ENCODE assay signal across 29 cellular contexts in genomic region chr4:177087060-177087459, GRCh38.
"Had no signal": no experiment of that assay in that cellular context is flagged by ENCODE, and none has a peak within 500 bp of the region (broad histone marks: within the 10 kb centered on the region; RNA-seq: fewer than 3 reads in every experiment).

No MANE protein-coding gene starts in this region.

- H3K9ac ChIP-seq: neural progenitor cell, parathyroid adenoma had no signal

- ATAC-seq: natural killer cell; psoas muscle; right cardiac atrium; right lobe of liver; stimulated activated memory B cell treated with anti-CD40 and anti-IgM and Interleukin-4, amounts not matched to agents 10 μg/mL and 1 μg/mL and 100 μg/mL, for 72 hours; stimulated activated naive CD8-positive, alpha-beta T cell treated with anti-CD3 and anti-CD28 coated beads, Interleukin-15, amount 100 ng/mL, for 72 hours; stimulated activated naive CD8-positive, alpha-beta T cell treated with anti-CD3 and anti-CD28 coated beads, Interleukin-15, Interleukin-2, amounts not matched to agents 100 U/mL and 50 U/mL, for 24 hours had no signal

- FAIRE-seq: small intestine, urothelium cell line had no signal

- H3K4me3 ChIP-seq: neural progenitor cell, ovary, psoas muscle, right lobe of liver, sigmoid colon, suprapubic skin, testis, tibial artery, transverse colon, vagina had no signal

- H3K9me3 ChIP-seq: ovary, psoas muscle, right lobe of liver, sigmoid colon, suprapubic skin, testis, tibial artery, transverse colon, vagina had no signal

- H3K4me1 ChIP-seq: neural progenitor cell, parathyroid adenoma, psoas muscle, right lobe of liver, sigmoid colon, suprapubic skin, testis, tibial artery, transverse colon, vagina had no signal

- H3K4me1 Mint-ChIP-seq: natural killer cell; nephron; neural progenitor cell; stimulated activated memory B cell treated with anti-CD40 and anti-IgM and Interleukin-4, amounts not matched to agents 10 μg/mL and 1 μg/mL and 100 μg/mL, for 72 hours; stimulated activated naive CD8-positive, alpha-beta T cell treated with anti-CD3 and anti-CD28 coated beads, Interleukin-15, amount 100 ng/mL, for 72 hours had no signal

- H3K79me2 ChIP-seq: parathyroid adenoma had no signal

- H3K36me3 Mint-ChIP-seq: natural killer cell; neural progenitor cell; stimulated activated memory B cell treated with anti-CD40 and anti-IgM and Interleukin-4, amounts not matched to agents 10 μg/mL and 1 μg/mL and 100 μg/mL, for 72 hours; type B pancreatic cell had no signal

- H3K36me3 ChIP-seq: neural progenitor cell, ovary, right lobe of liver, sigmoid colon, suprapubic skin, tibial artery, transverse colon, vagina had no signal

- DNase-seq: natural killer cell; occipital lobe; ovary; posterior cingulate gyrus; psoas muscle; right cardiac atrium; right lobe of liver; sigmoid colon; small intestine; stimulated activated CD4-positive, alpha-beta T cell treated with anti-CD3 and anti-CD28 coated beads, Interleukin-15, amount 100 ng/mL, for 24 hours; stimulated activated CD4-positive, alpha-beta T cell treated with anti-CD3 and anti-CD28 coated beads, Interleukin-2, amount 100 ng/mL, for 24 hours; stimulated activated CD4-positive, alpha-beta T cell treated with anti-CD3 and anti-CD28 coated beads, Interleukin-2, amount 100 ng/mL, for 48 hours; stimulated activated CD4-positive, alpha-beta T cell treated with anti-CD3 and anti-CD28 coated beads, Interleukin-4, amount 100 ng/mL, for 24 hours; stimulated activated naive CD4-positive, alpha-beta T cell; stimulated activated naive CD8-positive, alpha-beta T cell treated with anti-CD3 and anti-CD28 coated beads, Interleukin-15, amount 100 ng/mL, for 72 hours; stimulated activated naive CD8-positive, alpha-beta T cell treated with anti-CD3 and anti-CD28 coated beads, Interleukin-15, Interleukin-2, amounts not matched to agents 100 U/mL and 50 U/mL, for 24 hours; substantia nigra; testis; tibial artery; transverse colon had no signal

- H3K9me3 Mint-ChIP-seq: nephron; neural progenitor cell; stimulated activated naive CD8-positive, alpha-beta T cell treated with anti-CD3 and anti-CD28 coated beads, Interleukin-15, amount 100 ng/mL, for 72 hours; type B pancreatic cell had no signal

- H3K27ac Mint-ChIP-seq: natural killer cell; nephron; neural progenitor cell; progenitor cell of endocrine pancreas; stimulated activated memory B cell treated with anti-CD40 and anti-IgM and Interleukin-4, amounts not matched to agents 10 μg/mL and 1 μg/mL and 100 μg/mL, for 72 hours; stimulated activated naive CD8-positive, alpha-beta T cell treated with anti-CD3 and anti-CD28 coated beads, Interleukin-15, amount 100 ng/mL, for 72 hours; type B pancreatic cell had no signal

- H3K4me3 Mint-ChIP-seq: natural killer cell; nephron; neural progenitor cell; stimulated activated memory B cell treated with anti-CD40 and anti-IgM and Interleukin-4, amounts not matched to agents 10 μg/mL and 1 μg/mL and 100 μg/mL, for 72 hours; stimulated activated naive CD8-positive, alpha-beta T cell treated with anti-CD3 and anti-CD28 coated beads, Interleukin-15, amount 100 ng/mL, for 72 hours; type B pancreatic cell had no signal

- H3K27me3 ChIP-seq: neural progenitor cell, ovary, right lobe of liver, sigmoid colon, suprapubic skin, testis, tibial artery, transverse colon, vagina had no signal

- H3K27ac ChIP-seq: neural progenitor cell, ovary, parathyroid adenoma, psoas muscle, right lobe of liver, sigmoid colon, suprapubic skin, testis, tibial artery, transverse colon, vagina had no signal

- H3K4me2 ChIP-seq: neural progenitor cell had no signal

- H2AFZ ChIP-seq: neural progenitor cell, parathyroid adenoma had no signal
